Comparison of ENCODE assay signal across 18 cellular contexts in genomic region chr2:143852748-143853147, GRCh38.
DNase-seq lines count a peak whose midpoint lies in the region; ATAC-seq lines count a peak whose summit lies in the region.
"Had no signal": no experiment of that assay in that cellular context is flagged by ENCODE, and none has a peak within 500 bp of the region (broad histone marks: within the 10 kb centered on the region; RNA-seq: fewer than 3 reads in every experiment).

No MANE protein-coding gene starts in this region.

- no peaks in the 10 kb centered on the region for H3K9me3 Mint-ChIP-seq in activated naive CD8-positive, alpha-beta T cell treated with anti-CD3 and anti-CD28 coated beads, Interleukin-2, amount 50 U/mL, for 24 hours
- H3K9me3 Mint-ChIP-seq in activated naive CD8-positive, alpha-beta T cell treated with anti-CD3 and anti-CD28 coated beads for 36 hours: no peaks in the 10 kb centered on the region
- H3K9me3 Mint-ChIP-seq: CD4-positive, alpha-beta T cell; mesothelial cell of epicardium had no signal

- H3K36me3 Mint-ChIP-seq in activated naive CD8-positive, alpha-beta T cell treated with anti-CD3 and anti-CD28 coated beads, Interleukin-2, amount 50 U/mL, for 24 hours (ENCODE audit: low read depth): no peaks in the 10 kb centered on the region
- no peaks in the 10 kb centered on the region for H3K36me3 Mint-ChIP-seq in activated naive CD8-positive, alpha-beta T cell treated with anti-CD3 and anti-CD28 coated beads for 36 hours
- H3K36me3 Mint-ChIP-seq: mesothelial cell of epicardium had no signal

- H3K4me1 Mint-ChIP-seq in activated naive CD8-positive, alpha-beta T cell treated with anti-CD3 and anti-CD28 coated beads, Interleukin-2, amount 50 U/mL, for 24 hours: no peaks in the 10 kb centered on the region
- H3K4me1 Mint-ChIP-seq in activated naive CD8-positive, alpha-beta T cell treated with anti-CD3 and anti-CD28 coated beads for 36 hours: no peaks in the 10 kb centered on the region

- DNase-seq in activated naive CD8-positive, alpha-beta T cell treated with anti-CD3 and anti-CD28 coated beads, Interleukin-2, amount 50 U/mL, for 24 hours: peak; percentile 12
- no peak for DNase-seq in activated naive CD8-positive, alpha-beta T cell treated with anti-CD3 and anti-CD28 coated beads for 36 hours
- DNase-seq in NCI-H345 treated with DMSO at 0.1 percent for 48 hours (lab: John Stamatoyannopoulos, UW; ENCODE audit: unreplicated experiment): peak; percentile 61
- peak; percentile 50 for DNase-seq in ecto neural progenitor cell (ENCODE audit: low spot score)
- DNase-seq in DMS114 treated with DMSO at 0.1 percent for 48 hours (lab: John Stamatoyannopoulos, UW; ENCODE audit: unreplicated experiment): no peak
- no peak for DNase-seq in activated CD4-positive, CD25-positive, alpha-beta regulatory T cell (lab: John Stamatoyannopoulos, UW)
- no peak for DNase-seq in NCI-H1092 treated with DMSO at 0.1 percent for 48 hours (lab: John Stamatoyannopoulos, UW)
- DNase-seq: amniotic stem cell; CD4-positive, alpha-beta T cell; central memory CD4-positive, alpha-beta T cell; EL; IMR-90; NCI-H2171; right cardiac atrium; Right ventricle myocardium superior; stomach had no signal

- peak; percentile 43 for ATAC-seq in activated naive CD8-positive, alpha-beta T cell treated with anti-CD3 and anti-CD28 coated beads, Interleukin-2, amount 50 U/mL, for 24 hours
- ATAC-seq in GM21360 (IDR thresholded peaks at IDR 0.05; ENCODE audit: unreplicated experiment): no peak
- ATAC-seq: right cardiac atrium had no signal

- H3K4me3 Mint-ChIP-seq in activated naive CD8-positive, alpha-beta T cell treated with anti-CD3 and anti-CD28 coated beads, Interleukin-2, amount 50 U/mL, for 24 hours: no peak overlapping the region
- no peak overlapping the region for H3K4me3 Mint-ChIP-seq in activated naive CD8-positive, alpha-beta T cell treated with anti-CD3 and anti-CD28 coated beads for 36 hours
- H3K4me3 Mint-ChIP-seq: CD4-positive, alpha-beta T cell; mesothelial cell of epicardium had no signal

- H3K27ac Mint-ChIP-seq in activated naive CD8-positive, alpha-beta T cell treated with anti-CD3 and anti-CD28 coated beads, Interleukin-2, amount 50 U/mL, for 24 hours: no peak overlapping the region
- no peak overlapping the region for H3K27ac Mint-ChIP-seq in activated naive CD8-positive, alpha-beta T cell treated with anti-CD3 and anti-CD28 coated beads for 36 hours
- H3K27ac Mint-ChIP-seq: CD4-positive, alpha-beta T cell; mesothelial cell of epicardium had no signal

- H3K27me3 Mint-ChIP-seq in activated naive CD8-positive, alpha-beta T cell treated with anti-CD3 and anti-CD28 coated beads, Interleukin-2, amount 50 U/mL, for 24 hours: peaks cover 20% of the 10 kb centered on the region
- H3K27me3 Mint-ChIP-seq in activated naive CD8-positive, alpha-beta T cell treated with anti-CD3 and anti-CD28 coated beads for 36 hours: peaks cover 26% of the 10 kb centered on the region

Comparison
In these comparisons a context has a peak if more than half of its experiments do, and no peak if none do; other contexts are left out.
1. DNase-seq: peak in activated naive CD8-positive, alpha-beta T cell treated with anti-CD3 and anti-CD28 coated beads, Interleukin-2, amount 50 U/mL, for 24 hours (single experiment), NCI-H345 treated with DMSO at 0.1 percent for 48 hours (single experiment) and ecto neural progenitor cell (single experiment); none in activated naive CD8-positive, alpha-beta T cell treated with anti-CD3 and anti-CD28 coated beads for 36 hours (single experiment), DMS114 treated with DMSO at 0.1 percent for 48 hours (single experiment), activated CD4-positive, CD25-positive, alpha-beta regulatory T cell (0 of 4) and NCI-H1092 treated with DMSO at 0.1 percent for 48 hours (single experiment).